8 cellular contexts compared by ENCODE assay signal in genomic region chr3:198157231-198157868, GRCh38.
DNase-seq lines count a peak whose midpoint lies in the region; ATAC-seq and TF ChIP-seq lines count a peak whose summit lies in the region.
"Not testable (repeated sequence)": the region's sequence is repeated elsewhere in the genome, so short reads cannot be mapped to it uniquely, and the experiment has no call there.

No MANE protein-coding gene starts in this region.

- not testable (repeated sequence) for H3K4me1 Mint-ChIP-seq in activated CD8-positive, alpha-beta memory T cell treated with anti-CD3 and anti-CD28 coated beads, Interleukin-2, amount 10 ng/mL, durations not matched to agents 7 days and 5 days; effector memory CD8-positive, alpha-beta T cell (ENCODE audit: low read depth in 2 of 2); nephron

- not testable (repeated sequence) for H3K27me3 Mint-ChIP-seq in activated CD8-positive, alpha-beta memory T cell treated with anti-CD3 and anti-CD28 coated beads, Interleukin-2, amount 10 ng/mL, durations not matched to agents 7 days and 5 days; effector memory CD8-positive, alpha-beta T cell; nephron (ENCODE audit: low read depth)

- H3K9me3 Mint-ChIP-seq in activated CD8-positive, alpha-beta memory T cell treated with anti-CD3 and anti-CD28 coated beads, Interleukin-2, amount 10 ng/mL, durations not matched to agents 7 days and 5 days (ENCODE audit: low read depth); effector memory CD8-positive, alpha-beta T cell; nephron: not testable (repeated sequence)

- ATAC-seq in GM18502 (IDR thresholded peaks at IDR 0.05; ENCODE audit: poor library complexity, unreplicated experiment) (peak; percentile 75), HG02623 (IDR thresholded peaks at IDR 0.05; ENCODE audit: unreplicated experiment) (peak; percentile 47), HG03565 (IDR thresholded peaks at IDR 0.05; ENCODE audit: unreplicated experiment) (peak; percentile 74), left lobe of liver (peak; percentile 65)
- ATAC-seq in activated CD8-positive, alpha-beta memory T cell treated with anti-CD3 and anti-CD28 coated beads, Interleukin-2, amount 10 ng/mL, durations not matched to agents 7 days and 5 days = peak; percentile 97
- peak; percentile 94 for ATAC-seq in effector memory CD8-positive, alpha-beta T cell (replicated peaks)
- ATAC-seq in stimulated activated naive CD8-positive, alpha-beta T cell treated with anti-CD3 and anti-CD28 coated beads, Interleukin-15, Interleukin-2, amounts not matched to agents 100 U/mL and 50 U/mL, for 24 hours = peak; percentile 99

- H3K36me3 Mint-ChIP-seq in activated CD8-positive, alpha-beta memory T cell treated with anti-CD3 and anti-CD28 coated beads, Interleukin-2, amount 10 ng/mL, durations not matched to agents 7 days and 5 days; effector memory CD8-positive, alpha-beta T cell (ENCODE audit: insufficient read depth); nephron (ENCODE audit: low read depth): not testable (repeated sequence)

- TF ChIP-seq CTCF in nephron (IDR thresholded peaks at IDR 0.05; ENCODE audit: unreplicated experiment in 3 of 3) = peak in 1 of 3 experiments; percentile 10

- CTCF ChIA-PET in activated CD8-positive, alpha-beta memory T cell treated with anti-CD3 and anti-CD28 coated beads, Interleukin-2, amount 10 ng/mL, durations not matched to agents 7 days and 5 days (lab: Charles Lee) = not testable (repeated sequence)

- H3K4me3 Mint-ChIP-seq in activated CD8-positive, alpha-beta memory T cell treated with anti-CD3 and anti-CD28 coated beads, Interleukin-2, amount 10 ng/mL, durations not matched to agents 7 days and 5 days; effector memory CD8-positive, alpha-beta T cell: not testable (repeated sequence)
- H3K4me3 Mint-ChIP-seq in nephron = peak overlapping the region in 2 of 3 experiments; percentile 72 to 75

- not testable (repeated sequence) for H3K27ac Mint-ChIP-seq in activated CD8-positive, alpha-beta memory T cell treated with anti-CD3 and anti-CD28 coated beads, Interleukin-2, amount 10 ng/mL, durations not matched to agents 7 days and 5 days; effector memory CD8-positive, alpha-beta T cell; nephron

- not testable (repeated sequence) for DNase-seq in activated CD8-positive, alpha-beta memory T cell treated with anti-CD3 and anti-CD28 coated beads, Interleukin-2, amount 10 ng/mL, durations not matched to agents 7 days and 5 days; left lobe of liver (ENCODE audit: low spot score); stimulated activated naive CD8-positive, alpha-beta T cell treated with anti-CD3 and anti-CD28 coated beads, Interleukin-15, Interleukin-2, amounts not matched to agents 100 U/mL and 50 U/mL, for 24 hours
- peak in 1 of 3 experiments; percentile 8 for DNase-seq in effector memory CD8-positive, alpha-beta T cell

Comparison
In these comparisons a context has a peak if more than half of its experiments do, and no peak if none do; other contexts are left out.
1. ATAC-seq: peak in every context shown above with its lines; median percentile 99 in stimulated activated naive CD8-positive, alpha-beta T cell treated with anti-CD3 and anti-CD28 coated beads, Interleukin-15, Interleukin-2, amounts not matched to agents 100 U/mL and 50 U/mL, for 24 hours; 97 in activated CD8-positive, alpha-beta memory T cell treated with anti-CD3 and anti-CD28 coated beads, Interleukin-2, amount 10 ng/mL, durations not matched to agents 7 days and 5 days; 94 in effector memory CD8-positive, alpha-beta T cell; 75 in GM18502; 74 in HG03565; 65 in left lobe of liver; 47 in HG02623.